36 cellular contexts compared by ENCODE assay signal in genomic region chr1:52915855-52916220, GRCh38.
"Had no signal": no experiment of that assay in that cellular context is flagged by ENCODE, and none has a peak within 500 bp of the region (broad histone marks: within the 10 kb centered on the region; RNA-seq: fewer than 3 reads in every experiment).

No MANE protein-coding gene starts in this region.

- H3K27me3 Mint-ChIP-seq: activated B cell treated with CpG ODN at 0.5 μM for 24 hours; activated CD4-positive, alpha-beta memory T cell treated with anti-CD3 and anti-CD28 coated beads for 36 hours; activated naive CD4-positive, alpha-beta T cell treated with anti-CD3 and anti-CD28 coated beads, Interleukin-2, amount 10 ng/mL, durations not matched to agents 7 days and 5 days; activated naive CD8-positive, alpha-beta T cell; activated naive CD8-positive, alpha-beta T cell treated with anti-CD3 and anti-CD28 coated beads, Interleukin-2, amount 50 U/mL, for 24 hours; T-cell had no signal

- H3K9me3 Mint-ChIP-seq: activated B cell treated with CpG ODN at 0.5 μM for 24 hours; activated CD4-positive, alpha-beta memory T cell treated with anti-CD3 and anti-CD28 coated beads for 36 hours; activated naive CD4-positive, alpha-beta T cell treated with anti-CD3 and anti-CD28 coated beads, Interleukin-2, amount 10 ng/mL, durations not matched to agents 7 days and 5 days; activated naive CD8-positive, alpha-beta T cell treated with anti-CD3 and anti-CD28 coated beads, Interleukin-2, amount 50 U/mL, for 24 hours; activated T-cell treated with anti-CD3 and anti-CD28 coated beads, Interleukin-2, amount 50 U/mL, for 4 hours; activated T-helper 1 cell treated with anti-CD3 and anti-CD28 coated beads, Interleukin-12 subunit alpha, Interleukin-12 subunit beta, Interleukin-2, Interleukin-4 antibody, amounts not matched to agents 30 ng/mL and 10 ng/mL and 1 ng/mL, durations not matched to agents 14 hours and 24 hours and 36 hours; T-cell had no signal

- ATAC-seq: activated naive CD8-positive, alpha-beta T cell treated with anti-CD3 and anti-CD28 coated beads, Interleukin-2, amount 50 U/mL, for 24 hours; activated T-cell treated with anti-CD3 and anti-CD28 coated beads, Interleukin-2, amount 50 U/mL, for 4 hours; PC-3; SK-N-SH treated with all-trans-retinoic acid at 6 μM for 48 hours; T-cell had no signal

- H3K27ac Mint-ChIP-seq: activated B cell treated with CpG ODN at 0.5 μM for 24 hours; activated CD4-positive, alpha-beta memory T cell treated with anti-CD3 and anti-CD28 coated beads for 36 hours; activated naive CD4-positive, alpha-beta T cell treated with anti-CD3 and anti-CD28 coated beads, Interleukin-2, amount 10 ng/mL, durations not matched to agents 7 days and 5 days; activated naive CD8-positive, alpha-beta T cell; activated naive CD8-positive, alpha-beta T cell treated with anti-CD3 and anti-CD28 coated beads, Interleukin-2, amount 50 U/mL, for 24 hours; activated T-helper 1 cell treated with anti-CD3 and anti-CD28 coated beads, Interleukin-12 subunit alpha, Interleukin-12 subunit beta, Interleukin-2, Interleukin-4 antibody, amounts not matched to agents 30 ng/mL and 10 ng/mL and 1 ng/mL, durations not matched to agents 14 hours and 24 hours and 36 hours had no signal

- H3K4me3 Mint-ChIP-seq: activated B cell treated with CpG ODN at 0.5 μM for 24 hours; activated CD4-positive, alpha-beta memory T cell treated with anti-CD3 and anti-CD28 coated beads for 36 hours; activated naive CD4-positive, alpha-beta T cell treated with anti-CD3 and anti-CD28 coated beads, Interleukin-2, amount 10 ng/mL, durations not matched to agents 7 days and 5 days; activated naive CD8-positive, alpha-beta T cell; activated naive CD8-positive, alpha-beta T cell treated with anti-CD3 and anti-CD28 coated beads, Interleukin-2, amount 50 U/mL, for 24 hours; activated T-cell treated with anti-CD3 and anti-CD28 coated beads, Interleukin-2, amount 50 U/mL, for 4 hours; activated T-helper 1 cell treated with anti-CD3 and anti-CD28 coated beads, Interleukin-12 subunit alpha, Interleukin-12 subunit beta, Interleukin-2, Interleukin-4 antibody, amounts not matched to agents 30 ng/mL and 10 ng/mL and 1 ng/mL, durations not matched to agents 14 hours and 24 hours and 36 hours; T-cell had no signal

- H3K4me1 ChIP-seq: Peyer's patch had no signal

- H3K9me3 ChIP-seq: Peyer's patch had no signal

- H3K4me3 ChIP-seq: cardiac muscle cell, Peyer's patch had no signal

- H3K36me3 ChIP-seq: brain microvascular endothelial cell, cardiac muscle cell had no signal

- H3K27ac ChIP-seq: brain microvascular endothelial cell, cardiac muscle cell, Peyer's patch, VCaP had no signal

- DNase-seq: activated B cell treated with CpG ODN at 0.5 μM for 24 hours; activated CD4-positive, alpha-beta memory T cell treated with anti-CD3 and anti-CD28 coated beads for 36 hours; activated CD4-positive, alpha-beta T cell treated with anti-CD3 and anti-CD28 coated beads for 4 hours; activated CD4-positive, alpha-beta T cell treated with anti-CD3 and anti-CD28 coated beads, Interleukin-2, amount 50 U/mL, for 1 hour; activated CD4-positive, CD25-positive, alpha-beta regulatory T cell treated with anti-CD3 and anti-CD28 coated beads, Interleukin-2, amount 50 U/mL, for 72 hours; activated CD8-positive, alpha-beta memory T cell treated with anti-CD3 and anti-CD28 coated beads, Interleukin-2, amount 50 U/mL, for 4 hours; activated naive CD4-positive, alpha-beta T cell treated with anti-CD3 and anti-CD28 coated beads, Interleukin-2, amount 10 ng/mL, durations not matched to agents 7 days and 5 days; activated naive CD8-positive, alpha-beta T cell treated with anti-CD3 and anti-CD28 coated beads, Interleukin-2, amount 50 U/mL, for 24 hours; activated T-cell treated with anti-CD3 and anti-CD28 coated beads for 4 hours; activated T-cell treated with anti-CD3 and anti-CD28 coated beads, Interleukin-2, amount 50 U/mL, for 4 hours; amniotic stem cell; aorta; brain microvascular endothelial cell; NCI-H1092 treated with DMSO at 0.1 percent for 48 hours; NCI-H1417; NCI-H146; NCI-H187; NCI-H2029 treated with DMSO at 0.1 percent for 48 hours; NCI-H2107; NCI-H2171; NCI-H510A; NCI-H526; NCI-H748 treated with DMSO at 0.1 percent for 48 hours; NK-92 treated with Interleukin-12 subunit alpha and Interleukin-12 subunit beta, amount 100 ng/mL, for 24 hours; PC-3; Peyer's patch; RPMI8226; SIG-M5; T-cell; T-helper 2 cell; T-helper 9 cell had no signal

- H3K27me3 ChIP-seq: brain microvascular endothelial cell, Peyer's patch had no signal

- H3K36me3 Mint-ChIP-seq: activated CD4-positive, alpha-beta memory T cell treated with anti-CD3 and anti-CD28 coated beads for 36 hours; activated naive CD4-positive, alpha-beta T cell treated with anti-CD3 and anti-CD28 coated beads, Interleukin-2, amount 10 ng/mL, durations not matched to agents 7 days and 5 days; activated naive CD8-positive, alpha-beta T cell; T-cell had no signal
